1 cellular context compared by ENCODE assay signal in the genomic region with DNA sequence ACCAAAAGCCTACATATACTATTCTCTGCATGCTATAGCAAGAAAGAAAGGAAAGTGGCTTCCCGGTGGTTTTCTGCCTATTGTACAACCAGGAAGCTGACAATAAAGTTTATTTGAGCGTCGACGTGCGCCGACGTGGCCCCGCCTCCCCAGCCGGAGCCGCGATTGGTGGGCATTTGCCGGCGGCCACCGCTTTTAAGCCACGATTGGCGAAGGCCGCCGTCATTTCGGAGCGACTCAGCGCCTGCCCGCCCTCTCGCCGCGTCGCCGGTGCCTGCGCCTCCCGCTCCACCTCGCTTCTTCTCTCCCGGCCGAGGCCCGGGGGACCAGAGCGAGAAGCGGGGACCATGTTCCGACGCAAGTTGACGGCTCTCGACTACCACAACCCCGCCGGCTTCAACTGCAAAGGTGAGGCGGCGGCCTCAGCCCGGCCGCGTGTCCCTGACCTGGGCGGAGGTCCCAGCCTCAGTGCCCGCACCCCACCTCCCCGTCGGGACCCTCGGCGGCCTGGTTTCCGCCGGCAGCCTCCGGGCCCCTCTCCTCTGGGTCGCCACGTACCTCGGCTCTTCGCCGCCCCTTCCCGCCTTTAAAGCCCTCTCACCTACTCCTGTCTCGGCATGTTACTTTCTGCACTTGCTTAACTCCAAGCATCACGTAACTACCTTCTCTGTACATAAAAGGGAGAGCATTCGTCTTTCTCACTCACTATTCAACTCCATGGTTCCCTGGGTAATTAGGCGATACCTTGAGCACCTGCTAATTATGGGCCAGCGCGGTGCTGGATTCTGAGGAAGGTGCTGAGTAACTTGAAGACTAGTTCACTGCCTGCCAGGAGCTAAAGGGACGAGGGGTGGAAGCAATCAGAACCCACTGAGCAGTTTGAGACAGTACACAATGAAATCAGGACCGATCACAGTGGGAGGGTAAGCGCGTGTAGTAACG.
TF ChIP-seq lines count a peak whose summit lies in the region.

A gene (plus strand): TSS at position 254 of the 942 bp plus-strand sequence. CDS start 94 bp downstream, at position 348.

TF ChIP-seq in H1, 55 proteins besides CTCF, POLR2A, EP300 and RAD21 (continued from another document):
- peak; percentile 58 for TF ChIP-seq RBBP5 (IDR thresholded peaks at IDR 0.05; ENCODE audit: borderline replicate concordance, low read depth, low read length)
